1 cellular context compared by ENCODE assay signal in the genomic region with DNA sequence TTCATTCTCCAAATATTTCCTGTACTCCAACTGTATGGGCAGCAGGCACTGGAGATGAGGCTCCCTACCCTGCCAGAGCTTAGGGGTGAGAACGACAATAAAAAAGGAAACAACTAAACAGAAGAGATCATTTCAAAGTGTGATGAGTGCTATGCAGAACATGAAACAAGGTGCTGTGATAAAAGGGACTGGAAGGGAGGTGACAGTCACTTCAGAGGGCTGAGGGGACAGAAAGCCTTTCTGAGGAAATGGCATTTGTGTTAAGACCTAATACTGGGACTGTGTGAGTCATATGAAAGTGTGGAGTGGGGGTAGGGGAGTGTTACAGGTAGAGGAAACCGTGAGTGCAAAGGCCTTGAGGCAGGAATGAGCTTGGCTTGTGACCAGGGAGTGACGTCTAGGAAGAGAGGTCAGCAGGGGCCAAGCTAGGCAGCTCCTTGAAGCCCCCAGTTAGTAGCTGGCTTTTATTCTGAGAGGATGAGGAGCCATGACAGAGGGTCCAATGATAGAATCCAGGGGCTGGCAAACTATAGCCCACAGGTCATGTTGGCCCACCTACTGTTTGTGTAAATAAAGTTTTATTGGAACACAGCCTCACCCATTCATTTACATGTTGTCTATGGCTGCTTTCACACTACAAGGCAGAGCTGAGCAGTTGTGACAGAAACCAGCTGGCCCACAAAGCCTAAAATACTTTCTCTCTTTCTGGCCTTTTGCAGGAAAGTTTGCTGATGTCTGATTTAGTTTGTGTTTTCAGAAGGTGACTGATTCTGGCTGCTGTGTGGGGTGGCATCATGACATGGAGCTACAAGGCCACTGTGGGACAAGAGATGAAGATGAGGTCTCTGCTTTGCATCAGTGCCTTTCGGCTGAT.
A peak's percentile ranks its signal among the peaks of the same experiment; 100 is the strongest.
TF ChIP-seq lines count a peak whose summit lies in the region.

No MANE protein-coding gene starts in this region.

TF ChIP-seq in K562, 482 proteins besides CTCF, POLR2A, EP300 and RAD21 (continued from another document and continues in another):
- TF ChIP-seq, protein P1, sequence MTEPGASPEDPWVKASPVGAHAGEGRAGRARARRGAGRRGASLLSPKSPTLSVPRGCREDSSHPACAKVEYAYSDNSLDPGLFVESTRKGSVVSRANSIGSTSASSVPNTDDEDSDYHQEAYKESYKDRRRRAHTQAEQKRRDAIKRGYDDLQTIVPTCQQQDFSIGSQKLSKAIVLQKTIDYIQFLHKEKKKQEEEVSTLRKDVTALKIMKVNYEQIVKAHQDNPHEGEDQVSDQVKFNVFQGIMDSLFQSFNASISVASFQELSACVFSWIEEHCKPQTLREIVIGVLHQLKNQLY (CRISPR knock-in tag; conservative IDR thresholded peaks at IDR 0.05), result no peak
- TF ChIP-seq WHSC1 (IDR thresholded peaks at IDR 0.05; ENCODE audit: low read length) (no peak), TAF15 (IDR thresholded peaks at IDR 0.05; ENCODE audit: low read depth, low read length) (no peak), EP400 (IDR thresholded peaks at IDR 0.05) (no peak; the same call in 1 of the 2 replicates), CBX3 (IDR thresholded peaks at IDR 0.05; ENCODE audit: borderline replicate concordance in 1 of 2, low read length in 2 of 2) (0 out of 3 replicates have a peak, but pooled peaks of 1 of the 2 experiments have one; percentile 3), FOXK1 (CRISPR knock-in tag; IDR thresholded peaks at IDR 0.05; ENCODE audit: borderline replicate concordance) (no peak), TARDBP (IDR thresholded peaks at IDR 0.05) (no peak), MEF2A (IDR thresholded peaks at IDR 0.05; ENCODE audit: control insufficient read depth, low read depth, low read length) (no peak), ZNF79 (CRISPR knock-in tag; IDR thresholded peaks at IDR 0.05; ENCODE audit: low read depth) (no peak), HCFC1 (IDR thresholded peaks at IDR 0.05; ENCODE audit: low read depth, low read length) (no peak), CBX8 (IDR thresholded peaks at IDR 0.05; ENCODE audit: borderline replicate concordance, extremely low read depth, low read depth, low read length, poor library complexity, severe bottlenecking) (no peak), CHD2 (IDR thresholded peaks at IDR 0.05; ENCODE audit: low read depth, low read length) (no peak), U2AF2 (optimal IDR thresholded peaks at IDR 0.05; ENCODE audit: low read depth, low read length) (no peak), ZNF347 (CRISPR knock-in tag; IDR thresholded peaks at IDR 0.05; ENCODE audit: low read depth) (no peak), MAZ (CRISPR knock-in tag; conservative IDR thresholded peaks at IDR 0.05 in 1 of 2, IDR thresholded peaks at IDR 0.05 in 1 of 2) (peak in 1 of 2 experiments; percentile 61; a peak in 2 of 4 replicates), KHSRP (IDR thresholded peaks at IDR 0.05) (no peak), SRF (CRISPR knock-in tag; IDR thresholded peaks at IDR 0.05) (no peak), ZNF146 (CRISPR knock-in tag; IDR thresholded peaks at IDR 0.05; ENCODE audit: unreplicated experiment) (no peak), HNRNPL (IDR thresholded peaks at IDR 0.05; ENCODE audit: low read depth, low read length) (no peak), HMG20A (CRISPR knock-in tag; conservative IDR thresholded peaks at IDR 0.05) (no peak), IFI16 (CRISPR knock-in tag; IDR thresholded peaks at IDR 0.05) (no peak), ETS2 (tag; IDR thresholded peaks at IDR 0.05; ENCODE audit: borderline replicate concordance, poor library complexity, severe bottlenecking) (no peak), NR2C1 (IDR thresholded peaks at IDR 0.05) (no peak), NR2C1 (tag; IDR thresholded peaks at IDR 0.05) (peak; percentile 57; the same call in 1 of the 2 replicates), NFYB (IDR thresholded peaks at IDR 0.05; ENCODE audit: extremely low read depth, insufficient read length) (no peak), MCM5 (IDR thresholded peaks at IDR 0.05; ENCODE audit: low read depth) (no peak), ZFP36 (IDR thresholded peaks at IDR 0.05; ENCODE audit: low read depth, low read length, partially characterized antibody) (no peak), SOX6 (IDR thresholded peaks at IDR 0.05) (no peak), GATAD2A (IDR thresholded peaks at IDR 0.05) (no peak), FOXM1 (IDR thresholded peaks at IDR 0.05; ENCODE audit: low read depth) (no peak), FOXM1 (CRISPR knock-in tag; IDR thresholded peaks at IDR 0.05; ENCODE audit: low read depth) (no peak)
- TF ChIP-seq, protein P2, sequence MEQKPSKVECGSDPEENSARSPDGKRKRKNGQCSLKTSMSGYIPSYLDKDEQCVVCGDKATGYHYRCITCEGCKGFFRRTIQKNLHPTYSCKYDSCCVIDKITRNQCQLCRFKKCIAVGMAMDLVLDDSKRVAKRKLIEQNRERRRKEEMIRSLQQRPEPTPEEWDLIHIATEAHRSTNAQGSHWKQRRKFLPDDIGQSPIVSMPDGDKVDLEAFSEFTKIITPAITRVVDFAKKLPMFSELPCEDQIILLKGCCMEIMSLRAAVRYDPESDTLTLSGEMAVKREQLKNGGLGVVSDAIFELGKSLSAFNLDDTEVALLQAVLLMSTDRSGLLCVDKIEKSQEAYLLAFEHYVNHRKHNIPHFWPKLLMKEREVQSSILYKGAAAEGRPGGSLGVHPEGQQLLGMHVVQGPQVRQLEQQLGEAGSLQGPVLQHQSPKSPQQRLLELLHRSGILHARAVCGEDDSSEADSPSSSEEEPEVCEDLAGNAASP (IDR thresholded peaks at IDR 0.05), result 0 out of 2 replicates have a peak, but pooled peaks have one; percentile 30
- TF ChIP-seq, protein P3, sequence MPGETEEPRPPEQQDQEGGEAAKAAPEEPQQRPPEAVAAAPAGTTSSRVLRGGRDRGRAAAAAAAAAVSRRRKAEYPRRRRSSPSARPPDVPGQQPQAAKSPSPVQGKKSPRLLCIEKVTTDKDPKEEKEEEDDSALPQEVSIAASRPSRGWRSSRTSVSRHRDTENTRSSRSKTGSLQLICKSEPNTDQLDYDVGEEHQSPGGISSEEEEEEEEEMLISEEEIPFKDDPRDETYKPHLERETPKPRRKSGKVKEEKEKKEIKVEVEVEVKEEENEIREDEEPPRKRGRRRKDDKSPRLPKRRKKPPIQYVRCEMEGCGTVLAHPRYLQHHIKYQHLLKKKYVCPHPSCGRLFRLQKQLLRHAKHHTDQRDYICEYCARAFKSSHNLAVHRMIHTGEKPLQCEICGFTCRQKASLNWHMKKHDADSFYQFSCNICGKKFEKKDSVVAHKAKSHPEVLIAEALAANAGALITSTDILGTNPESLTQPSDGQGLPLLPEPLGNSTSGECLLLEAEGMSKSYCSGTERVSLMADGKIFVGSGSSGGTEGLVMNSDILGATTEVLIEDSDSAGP (CRISPR knock-in tag; IDR thresholded peaks at IDR 0.05), result 0 out of 2 replicates have a peak, but pooled peaks have one; percentile 25
- TF ChIP-seq, protein P4, sequence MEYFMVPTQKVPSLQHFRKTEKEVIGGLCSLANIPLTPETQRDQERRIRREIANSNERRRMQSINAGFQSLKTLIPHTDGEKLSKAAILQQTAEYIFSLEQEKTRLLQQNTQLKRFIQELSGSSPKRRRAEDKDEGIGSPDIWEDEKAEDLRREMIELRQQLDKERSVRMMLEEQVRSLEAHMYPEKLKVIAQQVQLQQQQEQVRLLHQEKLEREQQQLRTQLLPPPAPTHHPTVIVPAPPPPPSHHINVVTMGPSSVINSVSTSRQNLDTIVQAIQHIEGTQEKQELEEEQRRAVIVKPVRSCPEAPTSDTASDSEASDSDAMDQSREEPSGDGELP (CRISPR knock-in tag; IDR thresholded peaks at IDR 0.05; ENCODE audit: borderline replicate concordance), result peak; percentile 26; the same call in 1 of the 2 replicates
- TF ChIP-seq, protein P5, sequence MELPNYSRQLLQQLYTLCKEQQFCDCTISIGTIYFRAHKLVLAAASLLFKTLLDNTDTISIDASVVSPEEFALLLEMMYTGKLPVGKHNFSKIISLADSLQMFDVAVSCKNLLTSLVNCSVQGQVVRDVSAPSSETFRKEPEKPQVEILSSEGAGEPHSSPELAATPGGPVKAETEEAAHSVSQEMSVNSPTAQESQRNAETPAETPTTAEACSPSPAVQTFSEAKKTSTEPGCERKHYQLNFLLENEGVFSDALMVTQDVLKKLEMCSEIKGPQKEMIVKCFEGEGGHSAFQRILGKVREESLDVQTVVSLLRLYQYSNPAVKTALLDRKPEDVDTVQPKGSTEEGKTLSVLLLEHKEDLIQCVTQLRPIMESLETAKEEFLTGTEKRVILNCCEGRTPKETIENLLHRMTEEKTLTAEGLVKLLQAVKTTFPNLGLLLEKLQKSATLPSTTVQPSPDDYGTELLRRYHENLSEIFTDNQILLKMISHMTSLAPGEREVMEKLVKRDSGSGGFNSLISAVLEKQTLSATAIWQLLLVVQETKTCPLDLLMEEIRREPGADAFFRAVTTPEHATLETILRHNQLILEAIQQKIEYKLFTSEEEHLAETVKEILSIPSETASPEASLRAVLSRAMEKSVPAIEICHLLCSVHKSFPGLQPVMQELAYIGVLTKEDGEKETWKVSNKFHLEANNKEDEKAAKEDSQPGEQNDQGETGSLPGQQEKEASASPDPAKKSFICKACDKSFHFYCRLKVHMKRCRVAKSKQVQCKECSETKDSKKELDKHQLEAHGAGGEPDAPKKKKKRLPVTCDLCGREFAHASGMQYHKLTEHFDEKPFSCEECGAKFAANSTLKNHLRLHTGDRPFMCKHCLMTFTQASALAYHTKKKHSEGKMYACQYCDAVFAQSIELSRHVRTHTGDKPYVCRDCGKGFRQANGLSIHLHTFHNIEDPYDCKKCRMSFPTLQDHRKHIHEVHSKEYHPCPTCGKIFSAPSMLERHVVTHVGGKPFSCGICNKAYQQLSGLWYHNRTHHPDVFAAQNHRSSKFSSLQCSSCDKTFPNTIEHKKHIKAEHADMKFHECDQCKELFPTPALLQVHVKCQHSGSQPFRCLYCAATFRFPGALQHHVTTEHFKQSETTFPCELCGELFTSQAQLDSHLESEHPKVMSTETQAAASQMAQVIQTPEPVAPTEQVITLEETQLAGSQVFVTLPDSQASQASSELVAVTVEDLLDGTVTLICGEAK (IDR thresholded peaks at IDR 0.05), result peak; percentile 98
- TF ChIP-seq, protein P5 (CRISPR knock-in tag; IDR thresholded peaks at IDR 0.05), result peak; percentile 99
- TF ChIP-seq, protein P6, sequence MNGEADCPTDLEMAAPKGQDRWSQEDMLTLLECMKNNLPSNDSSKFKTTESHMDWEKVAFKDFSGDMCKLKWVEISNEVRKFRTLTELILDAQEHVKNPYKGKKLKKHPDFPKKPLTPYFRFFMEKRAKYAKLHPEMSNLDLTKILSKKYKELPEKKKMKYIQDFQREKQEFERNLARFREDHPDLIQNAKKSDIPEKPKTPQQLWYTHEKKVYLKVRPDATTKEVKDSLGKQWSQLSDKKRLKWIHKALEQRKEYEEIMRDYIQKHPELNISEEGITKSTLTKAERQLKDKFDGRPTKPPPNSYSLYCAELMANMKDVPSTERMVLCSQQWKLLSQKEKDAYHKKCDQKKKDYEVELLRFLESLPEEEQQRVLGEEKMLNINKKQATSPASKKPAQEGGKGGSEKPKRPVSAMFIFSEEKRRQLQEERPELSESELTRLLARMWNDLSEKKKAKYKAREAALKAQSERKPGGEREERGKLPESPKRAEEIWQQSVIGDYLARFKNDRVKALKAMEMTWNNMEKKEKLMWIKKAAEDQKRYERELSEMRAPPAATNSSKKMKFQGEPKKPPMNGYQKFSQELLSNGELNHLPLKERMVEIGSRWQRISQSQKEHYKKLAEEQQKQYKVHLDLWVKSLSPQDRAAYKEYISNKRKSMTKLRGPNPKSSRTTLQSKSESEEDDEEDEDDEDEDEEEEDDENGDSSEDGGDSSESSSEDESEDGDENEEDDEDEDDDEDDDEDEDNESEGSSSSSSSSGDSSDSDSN (IDR thresholded peaks at IDR 0.05; ENCODE audit: borderline replicate concordance in 1 of 2, low read depth in 2 of 2, low read length in 2 of 2), result no peak
- TF ChIP-seq, protein P7, sequence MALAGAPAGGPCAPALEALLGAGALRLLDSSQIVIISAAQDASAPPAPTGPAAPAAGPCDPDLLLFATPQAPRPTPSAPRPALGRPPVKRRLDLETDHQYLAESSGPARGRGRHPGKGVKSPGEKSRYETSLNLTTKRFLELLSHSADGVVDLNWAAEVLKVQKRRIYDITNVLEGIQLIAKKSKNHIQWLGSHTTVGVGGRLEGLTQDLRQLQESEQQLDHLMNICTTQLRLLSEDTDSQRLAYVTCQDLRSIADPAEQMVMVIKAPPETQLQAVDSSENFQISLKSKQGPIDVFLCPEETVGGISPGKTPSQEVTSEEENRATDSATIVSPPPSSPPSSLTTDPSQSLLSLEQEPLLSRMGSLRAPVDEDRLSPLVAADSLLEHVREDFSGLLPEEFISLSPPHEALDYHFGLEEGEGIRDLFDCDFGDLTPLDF (CRISPR knock-in tag; IDR thresholded peaks at IDR 0.05), result no peak
- TF ChIP-seq, protein P8, sequence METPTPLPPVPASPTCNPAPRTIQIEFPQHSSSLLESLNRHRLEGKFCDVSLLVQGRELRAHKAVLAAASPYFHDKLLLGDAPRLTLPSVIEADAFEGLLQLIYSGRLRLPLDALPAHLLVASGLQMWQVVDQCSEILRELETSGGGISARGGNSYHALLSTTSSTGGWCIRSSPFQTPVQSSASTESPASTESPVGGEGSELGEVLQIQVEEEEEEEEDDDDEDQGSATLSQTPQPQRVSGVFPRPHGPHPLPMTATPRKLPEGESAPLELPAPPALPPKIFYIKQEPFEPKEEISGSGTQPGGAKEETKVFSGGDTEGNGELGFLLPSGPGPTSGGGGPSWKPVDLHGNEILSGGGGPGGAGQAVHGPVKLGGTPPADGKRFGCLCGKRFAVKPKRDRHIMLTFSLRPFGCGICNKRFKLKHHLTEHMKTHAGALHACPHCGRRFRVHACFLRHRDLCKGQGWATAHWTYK (CRISPR knock-in tag; IDR thresholded peaks at IDR 0.05), result no peak
- TF ChIP-seq, protein P9, sequence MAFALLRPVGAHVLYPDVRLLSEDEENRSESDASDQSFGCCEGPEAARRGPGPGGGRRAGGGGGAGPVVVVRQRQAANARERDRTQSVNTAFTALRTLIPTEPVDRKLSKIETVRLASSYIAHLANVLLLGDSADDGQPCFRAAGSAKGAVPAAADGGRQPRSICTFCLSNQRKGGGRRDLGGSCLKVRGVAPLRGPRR (CRISPR knock-in tag; IDR thresholded peaks at IDR 0.05), result no peak
